Comparison of ENCODE assay signal across 20 cellular contexts in genomic region chr7:150943453-150943814, GRCh38. TPM values are rescaled to one million over a fixed set of nuclear protein-coding genes. Genes with fewer than 3 reads are reported as not detected.
DNase-seq lines count a peak whose midpoint lies in the region; ATAC-seq and TF ChIP-seq lines count a peak whose summit lies in the region.
"Had no signal": no experiment of that assay in that cellular context is flagged by ENCODE, and none has a peak within 500 bp of the region (broad histone marks: within the 10 kb centered on the region; RNA-seq: fewer than 3 reads in every experiment).

No MANE protein-coding gene starts in this region.

- no peak for TF ChIP-seq CTCF in RWPE1 (conservative IDR thresholded peaks at IDR 0.05; ENCODE audit: low read depth)
- TF ChIP-seq CTCF in mesothelial cell of epicardium (IDR thresholded peaks at IDR 0.05; ENCODE audit: unreplicated experiment) = no peak
- no peak for TF ChIP-seq CTCF in upper lobe of right lung (IDR thresholded peaks at IDR 0.05)

- H3K9me3 Mint-ChIP-seq in activated naive CD4-positive, alpha-beta T cell treated with anti-CD3 and anti-CD28 coated beads, Interleukin-2, amount 50 U/mL, for 24 hours = no peaks in the 10 kb centered on the region
- no peaks in the 10 kb centered on the region for H3K9me3 Mint-ChIP-seq in activated naive CD4-positive, alpha-beta T cell treated with anti-CD3 and anti-CD28 coated beads, Interleukin-2, amount 10 ng/mL, durations not matched to agents 7 days and 5 days
- no peaks in the 10 kb centered on the region for H3K9me3 Mint-ChIP-seq in mesothelial cell of epicardium
- H3K9me3 Mint-ChIP-seq: CD8-positive, alpha-beta T cell had no signal

- no peaks in the 10 kb centered on the region for H3K9me3 ChIP-seq in upper lobe of right lung
- H3K9me3 ChIP-seq: SJSA1 had no signal

- no peaks in the 10 kb centered on the region for H3K36me3 ChIP-seq in upper lobe of right lung
- H3K36me3 ChIP-seq: SJSA1 had no signal

- H3K4me3 ChIP-seq in upper lobe of right lung = no peak overlapping the region
- H3K4me3 ChIP-seq: SJSA1 had no signal

- H3K27ac ChIP-seq in RWPE1 = peak overlapping the region; percentile 92
- no peak overlapping the region for H3K27ac ChIP-seq in upper lobe of right lung
- H3K27ac ChIP-seq: KMS-11, SJSA1 had no signal

- POLR2A ChIA-PET in RWPE1 (lab: Yijun Ruan, JAX; ENCODE audit: low non-redundant PET) = no interaction called here
- POLR2A ChIA-PET in HEK293T (lab: Yijun Ruan, JAX) = no interaction called here

- peaks cover 34% of the 10 kb centered on the region for H3K4me1 Mint-ChIP-seq in activated naive CD4-positive, alpha-beta T cell treated with anti-CD3 and anti-CD28 coated beads, Interleukin-2, amount 50 U/mL, for 24 hours
- peaks cover 38% of the 10 kb centered on the region for H3K4me1 Mint-ChIP-seq in activated naive CD4-positive, alpha-beta T cell treated with anti-CD3 and anti-CD28 coated beads, Interleukin-2, amount 10 ng/mL, durations not matched to agents 7 days and 5 days
- peaks cover 45% of the 10 kb centered on the region for H3K4me1 Mint-ChIP-seq in mesothelial cell of epicardium

- DNase-seq in activated naive CD4-positive, alpha-beta T cell treated with anti-CD3 and anti-CD28 coated beads, Interleukin-2, amount 10 ng/mL, durations not matched to agents 7 days and 5 days = no peak
- DNase-seq in RWPE1 (ENCODE audit: low spot score) (no peak), mesothelial cell of epicardium (ENCODE audit: low spot score in 2 of 2, unreplicated experiment in 2 of 2) (no peak), upper lobe of right lung (peak; percentile 45), HEK293T (ENCODE audit: extremely low spot score) (no peak)
- DNase-seq: CD8-positive, alpha-beta T cell; GOT3; NCI-H1417 treated with DMSO at 0.1 percent for 48 hours; NCI-H187 treated with DMSO at 0.1 percent for 48 hours; NCI-H2227 treated with DMSO at 0.1 percent for 48 hours; NCI-H510A treated with DMSO at 0.1 percent for 48 hours; NCI-H82; PC-3 had no signal

- peak overlapping the region; percentile 89 for H3K27ac Mint-ChIP-seq in activated naive CD4-positive, alpha-beta T cell treated with anti-CD3 and anti-CD28 coated beads, Interleukin-2, amount 50 U/mL, for 24 hours
- no peak overlapping the region for H3K27ac Mint-ChIP-seq in activated naive CD4-positive, alpha-beta T cell treated with anti-CD3 and anti-CD28 coated beads, Interleukin-2, amount 10 ng/mL, durations not matched to agents 7 days and 5 days
- H3K27ac Mint-ChIP-seq in mesothelial cell of epicardium = peak overlapping the region; percentile 71
- H3K27ac Mint-ChIP-seq: CD8-positive, alpha-beta T cell had no signal

- no peaks in the 10 kb centered on the region for H3K36me3 Mint-ChIP-seq in activated naive CD4-positive, alpha-beta T cell treated with anti-CD3 and anti-CD28 coated beads, Interleukin-2, amount 50 U/mL, for 24 hours
- no peaks in the 10 kb centered on the region for H3K36me3 Mint-ChIP-seq in activated naive CD4-positive, alpha-beta T cell treated with anti-CD3 and anti-CD28 coated beads, Interleukin-2, amount 10 ng/mL, durations not matched to agents 7 days and 5 days
- H3K36me3 Mint-ChIP-seq in mesothelial cell of epicardium = no peaks in the 10 kb centered on the region
- H3K36me3 Mint-ChIP-seq: CD8-positive, alpha-beta T cell had no signal

- ATAC-seq in upper lobe of right lung (no peak), HG02885 (IDR thresholded peaks at IDR 0.05; ENCODE audit: poor library complexity, unreplicated experiment) (no peak), HG03460 (IDR thresholded peaks at IDR 0.05; ENCODE audit: unreplicated experiment) (no peak)
- ATAC-seq: CD8-positive, alpha-beta T cell; HepG2; PC-3 had no signal

- no peak overlapping the region for H3K4me3 Mint-ChIP-seq in activated naive CD4-positive, alpha-beta T cell treated with anti-CD3 and anti-CD28 coated beads, Interleukin-2, amount 50 U/mL, for 24 hours
- H3K4me3 Mint-ChIP-seq in activated naive CD4-positive, alpha-beta T cell treated with anti-CD3 and anti-CD28 coated beads, Interleukin-2, amount 10 ng/mL, durations not matched to agents 7 days and 5 days = no peak overlapping the region
- H3K4me3 Mint-ChIP-seq in mesothelial cell of epicardium = no peak overlapping the region
- H3K4me3 Mint-ChIP-seq: CD8-positive, alpha-beta T cell had no signal

- intact Hi-C loops in upper lobe of right lung (cut with DNase I) = no loop called here

- H3K27me3 Mint-ChIP-seq in activated naive CD4-positive, alpha-beta T cell treated with anti-CD3 and anti-CD28 coated beads, Interleukin-2, amount 50 U/mL, for 24 hours = no peaks in the 10 kb centered on the region
- peaks cover 54% of the 10 kb centered on the region for H3K27me3 Mint-ChIP-seq in activated naive CD4-positive, alpha-beta T cell treated with anti-CD3 and anti-CD28 coated beads, Interleukin-2, amount 10 ng/mL, durations not matched to agents 7 days and 5 days
- H3K27me3 Mint-ChIP-seq in mesothelial cell of epicardium (ENCODE audit: low read depth) = peaks cover 3% of the 10 kb centered on the region

- H3K4me1 ChIP-seq in upper lobe of right lung = no peaks in the 10 kb centered on the region
- H3K4me1 ChIP-seq: SJSA1 had no signal

- peaks cover 9% of the 10 kb centered on the region for H3K27me3 ChIP-seq in upper lobe of right lung

- CTCF ChIA-PET in activated naive CD4-positive, alpha-beta T cell treated with anti-CD3 and anti-CD28 coated beads, Interleukin-2, amount 10 ng/mL, durations not matched to agents 7 days and 5 days (lab: Charles Lee) = interaction anchor here (1.0 kb wide), 1 partner anchor 46 kb away, joined by 3 read pairs; no protein-coding TSS in a partner anchor
- CTCF ChIA-PET in RWPE1 (lab: Yijun Ruan, JAX) (no interaction called here), HEK293T (lab: Yijun Ruan, JAX) (no interaction called here)

TF ChIP-seq in HEK293T, 16 proteins besides CTCF, POLR2A, EP300 and RAD21:
- TF ChIP-seq HDGF (IDR thresholded peaks at IDR 0.05; ENCODE audit: borderline replicate concordance) (no peak), LEF1 (IDR thresholded peaks at IDR 0.05; ENCODE audit: borderline replicate concordance) (no peak), ARNT (IDR thresholded peaks at IDR 0.05) (no peak), ELF4 (IDR thresholded peaks at IDR 0.05) (no peak), FOXK2 (IDR thresholded peaks at IDR 0.05) (no peak), FOXA1 (IDR thresholded peaks at IDR 0.05) (no peak), NFRKB (IDR thresholded peaks at IDR 0.05) (no peak), L3MBTL2 (conservative IDR thresholded peaks at IDR 0.05) (no peak), ZNF384 (IDR thresholded peaks at IDR 0.05) (no peak), TARDBP (IDR thresholded peaks at IDR 0.05) (no peak)

RNA-seq across cellular contexts. Expression of gene KCNH2, which starts 34.7 kb away (rescaled TPM):
- 11.2 to 12.3 TPM (median 11.7 TPM) in 3 replicates for total RNA-seq in mesothelial cell of epicardium
- total RNA-seq in upper lobe of right lung = 3.6 TPM
- total RNA-seq: SJSA1 had no signal

RNA-seq across cellular contexts. Expression of gene NOS3, which starts 47.4 kb away (rescaled TPM):
- total RNA-seq in mesothelial cell of epicardium = 6.0 to 7.8 TPM (median 6.6 TPM) in 3 replicates
- total RNA-seq in upper lobe of right lung = 42.9 TPM
- total RNA-seq: M059J, SJSA1 had no signal
